ENCODE assay signal across 8 cellular contexts in the genomic region with DNA sequence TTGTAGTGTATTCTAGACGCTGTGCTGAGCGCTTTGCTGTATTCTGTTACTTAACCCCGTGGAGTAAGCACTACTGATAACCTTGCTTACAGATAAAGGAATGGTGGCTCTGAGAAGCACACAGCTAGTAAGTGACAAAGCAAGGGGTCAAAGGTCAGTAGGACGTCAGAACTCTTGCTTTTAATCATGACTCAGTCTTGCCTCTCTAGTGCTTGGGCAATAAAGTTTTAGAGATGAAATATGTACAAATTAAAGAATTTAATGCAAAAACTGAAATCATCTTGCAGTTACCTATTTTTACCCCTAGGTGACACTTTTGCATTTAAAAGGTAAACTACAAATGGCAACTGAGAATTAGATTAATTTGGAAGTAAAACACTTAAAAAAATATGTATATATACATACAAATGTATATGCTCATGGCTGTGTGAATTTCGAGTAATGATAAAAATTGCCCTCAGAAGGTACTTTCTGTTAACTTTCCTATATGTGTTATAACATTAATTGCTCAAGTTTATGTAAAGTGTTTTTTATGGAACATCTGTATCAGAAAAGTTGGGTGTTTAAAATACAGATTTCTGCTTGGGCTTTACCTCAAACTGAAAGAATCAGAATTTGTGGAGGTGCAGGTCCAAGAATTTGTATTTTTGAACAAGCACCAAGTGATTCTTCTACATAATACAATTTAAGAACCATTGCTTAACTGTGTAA.
A peak's percentile ranks its signal among the peaks of the same experiment; 100 is the strongest.
DNase-seq lines count a peak whose midpoint lies in the region; ATAC-seq, FAIRE-seq and TF ChIP-seq lines count a peak whose summit lies in the region.

No MANE protein-coding gene starts in this region.

- H3K9me3 Mint-ChIP-seq in H9, result no peaks in the 10 kb centered on the region

- no peak overlapping the region for H3K4me3 ChIP-seq in ACC112 (ENCODE audit: low read depth, low read length)
- no peak overlapping the region for H3K4me3 ChIP-seq in keratinocyte (ENCODE audit: control insufficient read depth in 2 of 3, extremely low read depth in 1 of 3, insufficient read depth in 2 of 3, low read depth in 1 of 3, low read length in 3 of 3)

- no peaks in the 10 kb centered on the region for H4K20me1 ChIP-seq in H9 (ENCODE audit: control insufficient read depth, insufficient read depth, insufficient read length)
- no peaks in the 10 kb centered on the region for H4K20me1 ChIP-seq in keratinocyte (ENCODE audit: control insufficient read depth, extremely low read depth, insufficient read depth, low read length)

- peak overlapping the region; percentile 15 for H2AFZ ChIP-seq in ACC112 (ENCODE audit: low read length, unreplicated experiment)
- H2AFZ ChIP-seq in H9 (ENCODE audit: low read length), result no peak overlapping the region
- no peak overlapping the region for H2AFZ ChIP-seq in keratinocyte (ENCODE audit: control insufficient read depth, low read length)

- no peak overlapping the region for H2BK15ac ChIP-seq in H9 (ENCODE audit: low read depth, low read length)

- H3K27me3 ChIP-seq in ACC112 (ENCODE audit: insufficient read depth, low read length) (no peaks in the 10 kb centered on the region), H9 (ENCODE audit: insufficient read depth, low read length) (no peaks in the 10 kb centered on the region), keratinocyte (ENCODE audit: control insufficient read depth, extremely low read depth, insufficient read depth, low read length) (no peaks in the 10 kb centered on the region)

- no peak overlapping the region for H3K14ac ChIP-seq in H9 (ENCODE audit: insufficient read depth, low read length)

- ATAC-seq in HG02970 (IDR thresholded peaks at IDR 0.05; ENCODE audit: low FRiP score, unreplicated experiment) (no peak), HG03045 (IDR thresholded peaks at IDR 0.05; ENCODE audit: unreplicated experiment) (no peak)

- H3T11ph ChIP-seq in H9 (ENCODE audit: low read length), result no peak overlapping the region

- no peak overlapping the region for H4K8ac ChIP-seq in H9 (replicated peaks; ENCODE audit: insufficient read length, low read depth, low read length)

- H3K56ac ChIP-seq in H9 (ENCODE audit: insufficient read length, low read depth, low read length), result no peak overlapping the region

- H3K4me1 ChIP-seq in ACC112 (ENCODE audit: control insufficient read depth, insufficient read depth, low read length, unreplicated experiment) (peaks cover 8% of the 10 kb centered on the region), H9 (ENCODE audit: insufficient read depth, low read length) (no peaks in the 10 kb centered on the region), keratinocyte (ENCODE audit: control insufficient read depth, extremely low read depth, insufficient read depth, low read length) (no peaks in the 10 kb centered on the region)

- H3K4me2 ChIP-seq in H9 (ENCODE audit: insufficient read depth, insufficient read length, low read length) (no peak overlapping the region), keratinocyte (ENCODE audit: control insufficient read depth, extremely low read depth, insufficient read depth, low read depth, low read length) (no peak overlapping the region)

- H3K79me2 ChIP-seq in ACC112 (ENCODE audit: control insufficient read depth, insufficient read depth, low read length, unreplicated experiment) (no peaks in the 10 kb centered on the region), H9 (ENCODE audit: insufficient read depth, low read length) (no peaks in the 10 kb centered on the region), keratinocyte (ENCODE audit: control insufficient read depth, insufficient read depth, low read length) (no peaks in the 10 kb centered on the region)

- H3K9ac ChIP-seq in H9 (ENCODE audit: extremely low read depth, insufficient read length, low read length) (no peak overlapping the region), keratinocyte (ENCODE audit: control insufficient read depth, extremely low read depth, insufficient read depth, low read length) (no peak overlapping the region)

- H3K4me1 Mint-ChIP-seq in H9, result no peaks in the 10 kb centered on the region

- H3K23me2 ChIP-seq in H9 (ENCODE audit: insufficient read length, low read depth, low read length, poor library complexity, severe bottlenecking), result no peaks in the 10 kb centered on the region

- no peaks in the 10 kb centered on the region for H3K9me3 ChIP-seq in H9 (ENCODE audit: control insufficient read depth, low read depth, low read length)
- H3K9me3 ChIP-seq in keratinocyte (ENCODE audit: control insufficient read depth, low read depth, low read length), result no peaks in the 10 kb centered on the region

- H3K36me3 ChIP-seq in ACC112 (ENCODE audit: insufficient read depth, low read length) (no peaks in the 10 kb centered on the region), keratinocyte (ENCODE audit: control insufficient read depth in 2 of 2, extremely low read depth in 1 of 2, insufficient read depth in 2 of 2, low read length in 2 of 2) (no peaks in the 10 kb centered on the region)

- H3K23ac ChIP-seq in H9 (ENCODE audit: insufficient read length, low read depth, low read length), result no peak overlapping the region

- H3K4me3 Mint-ChIP-seq in H9, result no peak overlapping the region

- WGBS in H9 (ENCODE audit: extremely low coverage, insufficient read length, low lambda C conversion rate), result no CpG with 5 or more reads among the region's 5 CpGs

- no peak overlapping the region for H2BK120ac ChIP-seq in H9 (ENCODE audit: low read depth, low read length, poor library complexity, severe bottlenecking)

- H3K4ac ChIP-seq in H9 (ENCODE audit: low read depth, low read length), result no peak overlapping the region

- H3K36me3 Mint-ChIP-seq in H9 (ENCODE audit: insufficient read depth in 1 of 3, low read depth in 3 of 3), result no peaks in the 10 kb centered on the region

- dilution Hi-C loops in keratinocyte (cut with MboI; ENCODE audit: extremely low pct_ligation_motif_present, low sequenced_read_pairs), result no loop called here

- H3K9me1 ChIP-seq in keratinocyte (ENCODE audit: control insufficient read depth, extremely low read depth, insufficient read depth, low read length), result no peaks in the 10 kb centered on the region

- FAIRE-seq in keratinocyte (lab: Jason Lieb, UNC), result no peak

- no peak overlapping the region for H2BK20ac ChIP-seq in H9 (ENCODE audit: low read depth, low read length, poor library complexity, severe bottlenecking)

- H3K27ac Mint-ChIP-seq in H9, result no peak overlapping the region

- no peaks in the 10 kb centered on the region for H3K27me3 Mint-ChIP-seq in H9 (ENCODE audit: low read depth)

- peak; percentile 68 for TF ChIP-seq CTCF in H9 (conservative IDR thresholded peaks at IDR 0.05)
- peak in 2 of 3 experiments; percentile 46 to 47 for TF ChIP-seq CTCF in keratinocyte (optimal IDR thresholded peaks at IDR 0.05 in 1 of 3, IDR thresholded peaks at IDR 0.05 in 1 of 3, conservative IDR thresholded peaks at IDR 0.05 in 1 of 3; ENCODE audit: extremely low read depth in 1 of 3, insufficient read depth in 2 of 3, low read length in 3 of 3)

- no peak overlapping the region for H2AK5ac ChIP-seq in H9 (ENCODE audit: insufficient read length, low read length)

- H4K5ac ChIP-seq in H9 (ENCODE audit: insufficient read length, low read depth, low read length), result no peak overlapping the region

- H3K27ac ChIP-seq in ACC112 (ENCODE audit: low read depth, low read length) (no peak overlapping the region), H9 (ENCODE audit: insufficient read length, low read depth, low read length) (no peak overlapping the region), keratinocyte (ENCODE audit: control insufficient read depth, insufficient read depth, low read length) (no peak overlapping the region)

- H2BK12ac ChIP-seq in H9 (ENCODE audit: insufficient read length, low read depth, low read length), result no peak overlapping the region

- H3K18ac ChIP-seq in H9 (ENCODE audit: insufficient read length, low read depth, low read length), result no peak overlapping the region

- no peak overlapping the region for H2BK5ac ChIP-seq in H9 (ENCODE audit: insufficient read length, low read length)

- DNase-seq in H9 (no peak), SW 1271 (lab: John Stamatoyannopoulos, UW) (peak; percentile 4 to 51), keratinocyte (ENCODE audit: low read depth, low spot score) (no peak), RPMI8226 (no peak), Ammon's horn (ENCODE audit: low spot score) (no peak)

- H3K79me1 ChIP-seq in H9 (ENCODE audit: insufficient read depth, low read depth, low read length, poor library complexity, severe bottlenecking), result no peaks in the 10 kb centered on the region

- H4K91ac ChIP-seq in H9 (ENCODE audit: insufficient read length, low read depth, low read length), result no peak overlapping the region

Comparison
In these comparisons a context has a peak if more than half of its experiments do, and no peak if none do; other contexts are left out.
1. DNase-seq: peak in SW 1271 (2 of 2); none in H9 (single experiment), keratinocyte (single experiment), RPMI8226 (single experiment) and Ammon's horn (single experiment).